8 cellular contexts compared by ENCODE assay signal in the genomic region with DNA sequence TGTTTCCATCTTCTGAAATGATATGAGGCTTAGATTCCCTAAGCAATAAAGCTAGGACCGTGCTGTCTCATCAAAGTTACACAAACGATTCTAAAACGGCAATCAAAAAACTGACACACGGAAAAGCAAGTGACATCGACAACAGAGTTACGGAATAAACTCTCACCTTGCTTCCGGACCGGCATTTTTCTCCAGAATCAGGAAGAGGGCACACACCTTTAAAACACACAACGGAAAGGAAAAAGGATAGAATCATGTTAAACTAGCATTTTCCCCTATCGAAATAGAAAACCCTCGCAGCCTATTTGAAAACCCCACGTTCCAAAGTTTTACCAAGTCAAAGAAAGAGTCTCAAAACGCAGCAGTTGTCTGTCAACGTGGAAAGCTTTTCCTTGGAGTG. TPM values are rescaled to one million over a fixed set of nuclear protein-coding genes. Genes with fewer than 3 reads are reported as not detected.
A peak's percentile ranks its signal among the peaks of the same experiment; 100 is the strongest.
DNase-seq lines count a peak whose midpoint lies in the region; ATAC-seq and TF ChIP-seq lines count a peak whose summit lies in the region.

No MANE protein-coding gene starts in this region.

- H3K4me1 Mint-ChIP-seq in progenitor cell of endocrine pancreas (ENCODE audit: low read depth), result peaks cover 24% of the 10 kb centered on the region

- no peaks in the 10 kb centered on the region for H3K9me3 Mint-ChIP-seq in progenitor cell of endocrine pancreas (ENCODE audit: low read depth)

- no peak for TF ChIP-seq EP300 in esophagus muscularis mucosa (IDR thresholded peaks at IDR 0.05)

- 1% methylated on average over 14 of the region's 14 CpGs for WGBS in esophagus muscularis mucosa

- H3K27me3 ChIP-seq in esophagus muscularis mucosa, result no peaks in the 10 kb centered on the region

- H3K4me1 ChIP-seq in esophagus muscularis mucosa, result peaks cover 15 to 49% (median 36%) of the 10 kb centered on the region in 4 donors

- POLR2A ChIA-PET in RWPE1 (lab: Yijun Ruan, JAX; ENCODE audit: low non-redundant PET), result no interaction called here

- intact Hi-C loops in esophagus muscularis mucosa (cut with DNase I), result no loop called here

- no peak for TF ChIP-seq POLR2A in esophagus muscularis mucosa (IDR thresholded peaks at IDR 0.05; ENCODE audit: low read depth)

- ATAC-seq in HG03025 (IDR thresholded peaks at IDR 0.05; ENCODE audit: low FRiP score, unreplicated experiment) (no peak), GM19452 (IDR thresholded peaks at IDR 0.05; ENCODE audit: unreplicated experiment) (no peak), GM18867 (IDR thresholded peaks at IDR 0.05; ENCODE audit: unreplicated experiment) (no peak)

- CTCF ChIA-PET in RWPE1 (lab: Yijun Ruan, JAX), result no interaction called here

- DNase-seq in NCI-H146 (lab: John Stamatoyannopoulos, UW), result peak; percentile 11
- DNase-seq in NCI-H146 treated with DMSO at 0.1 percent for 48 hours (lab: John Stamatoyannopoulos, UW; ENCODE audit: unreplicated experiment), result no peak
- peak; percentile 10 for DNase-seq in RWPE1 (ENCODE audit: low spot score)
- DNase-seq in esophagus muscularis mucosa (ENCODE audit: extremely low spot score), result no peak
- DNase-seq in progenitor cell of endocrine pancreas (ENCODE audit: low spot score, unreplicated experiment), result no peak

- H3K27ac Mint-ChIP-seq in progenitor cell of endocrine pancreas, result peak overlapping the region; percentile 95

- no peaks in the 10 kb centered on the region for H3K9me3 ChIP-seq in esophagus muscularis mucosa

- H3K27ac ChIP-seq in RWPE1 (peak overlapping the region; percentile 96), esophagus muscularis mucosa (replicated peaks in 1 of 4) (peak overlapping the region; percentile 91 to 94 (median 94))

- no peak for TF ChIP-seq CTCF in RWPE1 (conservative IDR thresholded peaks at IDR 0.05; ENCODE audit: low read depth)
- no peak for TF ChIP-seq CTCF in esophagus muscularis mucosa (IDR thresholded peaks at IDR 0.05)
- no peak for TF ChIP-seq CTCF in progenitor cell of endocrine pancreas (IDR thresholded peaks at IDR 0.05; ENCODE audit: unreplicated experiment)

- peak overlapping the region; percentile 87 to 98 (median 92) for H3K4me3 ChIP-seq in esophagus muscularis mucosa

- no peaks in the 10 kb centered on the region for H3K27me3 Mint-ChIP-seq in progenitor cell of endocrine pancreas

- peak overlapping the region; percentile 91 for H3K4me3 Mint-ChIP-seq in progenitor cell of endocrine pancreas (ENCODE audit: low read depth)

- peaks cover 0 to 3% (median 1%) of the 10 kb centered on the region in 4 donors for H3K36me3 ChIP-seq in esophagus muscularis mucosa

- peaks cover 4% of the 10 kb centered on the region for H3K36me3 Mint-ChIP-seq in progenitor cell of endocrine pancreas (ENCODE audit: insufficient read depth)

RNA-seq across cellular contexts. Expression of gene DLG1, which starts 1.4 kb away (rescaled TPM):
- total RNA-seq in esophagus muscularis mucosa (10 to 100 TPM; 56.8 to 73.1 (median 69.1) TPM), progenitor cell of endocrine pancreas (99.6 and 115 TPM in 2 replicates)

Comparison
In these comparisons a context has a peak if more than half of its experiments do, and no peak if none do; other contexts are left out.
1. DNase-seq: peak in NCI-H146 (single experiment) and RWPE1 (single experiment); none in NCI-H146 treated with DMSO at 0.1 percent for 48 hours (single experiment), esophagus muscularis mucosa (single experiment) and progenitor cell of endocrine pancreas (single experiment).